In the genomic region with DNA sequence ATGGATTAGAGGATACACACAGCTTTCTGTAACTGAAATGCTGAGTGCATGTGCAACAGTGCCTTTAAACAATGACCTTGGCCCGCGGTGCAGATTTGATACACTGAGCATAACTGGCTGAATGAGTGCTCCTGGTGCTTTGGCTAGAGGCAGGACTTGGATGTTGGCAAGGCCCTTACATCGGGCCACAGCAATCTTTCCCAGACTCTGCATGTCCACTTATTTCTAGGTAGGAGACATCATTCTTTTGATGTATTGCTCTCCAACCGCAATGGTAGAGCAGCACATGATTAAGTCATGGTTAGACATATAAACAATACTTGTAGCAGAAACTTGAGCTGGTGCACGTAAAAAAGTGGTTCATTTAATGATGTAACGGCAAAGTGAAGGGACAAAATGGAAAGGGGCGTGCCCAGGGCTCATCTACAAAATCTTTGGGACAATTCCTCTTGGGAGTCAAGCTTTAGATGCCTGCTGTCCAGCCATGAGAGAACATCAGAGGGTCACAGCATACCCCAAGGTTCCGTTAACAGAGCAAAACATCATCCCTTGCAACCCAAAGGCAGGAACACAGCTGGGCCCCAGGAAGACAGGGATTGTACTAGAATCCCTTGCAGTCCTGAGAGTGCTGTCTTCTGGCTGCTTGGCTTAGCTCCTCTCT, we compare ENCODE assay signal across 18 cellular contexts.
"Had no signal": no experiment of that assay in that cellular context is flagged by ENCODE, and none has a peak within 500 bp of the region (broad histone marks: within the 10 kb centered on the region; RNA-seq: fewer than 3 reads in every experiment).

No MANE protein-coding gene starts in this region.

- H3K4me1 Mint-ChIP-seq: T-cell had no signal

- H2AFZ ChIP-seq: neural progenitor cell, parathyroid adenoma had no signal

- H3K27me3 Mint-ChIP-seq: stimulated activated naive B cell treated with anti-CD40 and anti-IgM and Interleukin-4, amounts not matched to agents 10 μg/mL and 1 μg/mL and 100 μg/mL, for 72 hours had no signal

- ATAC-seq: left colon; stimulated activated naive B cell treated with anti-CD40 and anti-IgM and Interleukin-4, amounts not matched to agents 10 μg/mL and 1 μg/mL and 100 μg/mL, for 72 hours; T-cell had no signal

- H3K36me3 Mint-ChIP-seq: stimulated activated naive B cell treated with anti-CD40 and anti-IgM and Interleukin-4, amounts not matched to agents 10 μg/mL and 1 μg/mL and 100 μg/mL, for 72 hours; T-cell had no signal

- H3K9me3 Mint-ChIP-seq: activated naive CD4-positive, alpha-beta T cell treated with anti-CD3 and anti-CD28 coated beads for 36 hours; activated T-helper 2 cell treated with anti-CD3 and anti-CD28 coated beads, Interferon-gamma antibody, Interleukin-2, Interleukin-4, amounts not matched to agents 10 μg/mL and 5 μg/mL and 100 μg/mL, durations not matched to agents 14 hours and 24 hours and 36 hours; neural progenitor cell; stimulated activated naive B cell treated with anti-CD40 and anti-IgM and Interleukin-4, amounts not matched to agents 10 μg/mL and 1 μg/mL and 100 μg/mL, for 72 hours; T-cell had no signal

- DNase-seq: activated CD4-positive, alpha-beta T cell treated with anti-CD3 and anti-CD28 coated beads for 1 hour; activated CD4-positive, alpha-beta T cell treated with anti-CD3 and anti-CD28 coated beads, Interleukin-2, amount 50 U/mL, for 4 hours; activated naive CD4-positive, alpha-beta T cell treated with anti-CD3 and anti-CD28 coated beads for 36 hours; caudate nucleus; effector CD4-positive, alpha-beta T cell; foreskin melanocyte; left colon; stimulated activated CD4-positive, alpha-beta T cell treated with anti-CD3 and anti-CD28 coated beads, Interleukin-4, amount 100 ng/mL, for 1 hour; stimulated activated naive B cell treated with anti-CD40 and anti-IgM and Interleukin-4, amounts not matched to agents 10 μg/mL and 1 μg/mL and 100 μg/mL, for 72 hours; T-cell; tibial artery; uterus had no signal

- H3K27ac Mint-ChIP-seq: activated naive CD4-positive, alpha-beta T cell treated with anti-CD3 and anti-CD28 coated beads for 36 hours; activated T-helper 2 cell treated with anti-CD3 and anti-CD28 coated beads, Interferon-gamma antibody, Interleukin-2, Interleukin-4, amounts not matched to agents 10 μg/mL and 5 μg/mL and 100 μg/mL, durations not matched to agents 14 hours and 24 hours and 36 hours; neural progenitor cell; stimulated activated naive B cell treated with anti-CD40 and anti-IgM and Interleukin-4, amounts not matched to agents 10 μg/mL and 1 μg/mL and 100 μg/mL, for 72 hours; T-cell had no signal

- H3K27me3 ChIP-seq: neural progenitor cell, tibial artery, uterus had no signal

- H3K79me2 ChIP-seq: parathyroid adenoma had no signal

- H3K9me3 ChIP-seq: tibial artery, uterus had no signal

- H3K4me3 Mint-ChIP-seq: activated naive CD4-positive, alpha-beta T cell treated with anti-CD3 and anti-CD28 coated beads for 36 hours; neural progenitor cell; stimulated activated naive B cell treated with anti-CD40 and anti-IgM and Interleukin-4, amounts not matched to agents 10 μg/mL and 1 μg/mL and 100 μg/mL, for 72 hours; T-cell had no signal

- H3K36me3 ChIP-seq: neural progenitor cell, tibial artery, uterus had no signal

- FAIRE-seq: colon, endothelial cell of umbilical vein had no signal

- H3K4me2 ChIP-seq: neural progenitor cell had no signal

- H3K4me3 ChIP-seq: lung, neural progenitor cell, tibial artery, uterus had no signal

- H3K27ac ChIP-seq: neural progenitor cell, parathyroid adenoma, tibial artery, uterus had no signal
